34 cellular contexts compared by ENCODE assay signal in genomic region chr16:1731073-1731472, GRCh38. TPM values are rescaled to one million over a fixed set of nuclear protein-coding genes. Genes with fewer than 3 reads are reported as not detected.
"Had no signal": no experiment of that assay in that cellular context is flagged by ENCODE, and none has a peak within 500 bp of the region (broad histone marks: within the 10 kb centered on the region; RNA-seq: fewer than 3 reads in every experiment).

No MANE protein-coding gene starts in this region.

- DNase-seq: activated CD4-positive, alpha-beta memory T cell treated with anti-CD3 and anti-CD28 coated beads, Interleukin-2, amount 10 ng/mL, durations not matched to agents 7 days and 5 days; activated CD4-positive, alpha-beta T cell treated with anti-CD3 and anti-CD28 coated beads for 36 hours; activated CD4-positive, alpha-beta T cell treated with anti-CD3 and anti-CD28 coated beads, Interleukin-2, amount 50 U/mL, for 1 hour; activated CD8-positive, alpha-beta memory T cell treated with anti-CD3 and anti-CD28 coated beads for 24 hours; activated CD8-positive, alpha-beta memory T cell treated with anti-CD3 and anti-CD28 coated beads, Interleukin-2, amount 10 ng/mL, durations not matched to agents 7 days and 5 days; activated effector memory CD4-positive, alpha-beta T cell treated with anti-CD3 and anti-CD28 coated beads, Interleukin-2, amount 50 U/mL, for 16 hours; activated naive CD4-positive, alpha-beta T cell; activated naive CD4-positive, alpha-beta T cell treated with anti-CD3 and anti-CD28 coated beads, Interleukin-2, amount 50 U/mL, for 16 hours; activated naive CD8-positive, alpha-beta T cell treated with anti-CD3 and anti-CD28 coated beads for 36 hours; activated T-cell treated with anti-CD3 and anti-CD28 coated beads, Interleukin-2, amount 50 U/mL, for 1 hour; activated T-cell treated with anti-CD3 and anti-CD28 coated beads, Interleukin-2, amount 50 U/mL, for 72 hours; amniotic stem cell; aorta; brain microvascular endothelial cell; central memory CD4-positive, alpha-beta T cell; NCI-H1092 treated with DMSO at 0.1 percent for 48 hours; NCI-H1417; NCI-H187 treated with DMSO at 0.1 percent for 48 hours; NCI-H2081; NCI-H510A treated with DMSO at 0.1 percent for 48 hours; NCI-H526 treated with DMSO at 0.1 percent for 48 hours; NCI-H82; Peyer's patch; RPMI8226; SHP77 treated with DMSO at 0.1 percent for 48 hours; SK-N-SH had no signal

- H3K27ac Mint-ChIP-seq: activated CD4-positive, alpha-beta memory T cell treated with anti-CD3 and anti-CD28 coated beads, Interleukin-2, amount 10 ng/mL, durations not matched to agents 7 days and 5 days; activated CD4-positive, alpha-beta T cell treated with anti-CD3 and anti-CD28 coated beads for 36 hours; activated CD8-positive, alpha-beta memory T cell treated with anti-CD3 and anti-CD28 coated beads, Interleukin-2, amount 10 ng/mL, durations not matched to agents 7 days and 5 days; activated naive CD8-positive, alpha-beta T cell treated with anti-CD3 and anti-CD28 coated beads for 36 hours; activated T-cell treated with anti-CD3 and anti-CD28 coated beads, Interleukin-2, amount 50 U/mL, for 72 hours; activated T-helper 17 cell treated with anti-CD3 and anti-CD28 coated beads, Interleukin-2, amount 50 U/mL, for 72 hours; T-helper 1 cell treated with Interleukin-12 subunit alpha and Interleukin-12 subunit beta and Interleukin-4 antibody, amounts not matched to agents 30 μg/mL and 1 μg/mL, for 36 hours; T-helper 2 cell treated with Interferon-gamma antibody and Interleukin-4, amounts not matched to agents 5 μg/mL and 100 μg/mL, for 36 hours; WTC11 had no signal

- ATAC-seq: activated CD4-positive, alpha-beta T cell treated with anti-CD3 and anti-CD28 coated beads for 36 hours; activated CD4-positive, CD25-positive, alpha-beta regulatory T cell treated with anti-CD3 and anti-CD28 coated beads, Interleukin-2, amount 50 U/mL, for 24 hours; activated CD8-positive, alpha-beta memory T cell treated with anti-CD3 and anti-CD28 coated beads, Interleukin-2, amount 10 ng/mL, durations not matched to agents 7 days and 5 days; activated T-cell treated with anti-CD3 and anti-CD28 coated beads, Interleukin-2, amount 50 U/mL, for 72 hours; activated T-helper 17 cell treated with anti-CD3 and anti-CD28 coated beads, Interleukin-2, amount 50 U/mL, for 72 hours; WTC11 had no signal

- H3K27ac ChIP-seq: brain microvascular endothelial cell, Peyer's patch, SJSA1 had no signal

- H3K4me2 ChIP-seq: SK-N-SH had no signal

- H3K4me3 Mint-ChIP-seq: activated CD4-positive, alpha-beta memory T cell treated with anti-CD3 and anti-CD28 coated beads, Interleukin-2, amount 10 ng/mL, durations not matched to agents 7 days and 5 days; activated CD4-positive, alpha-beta T cell treated with anti-CD3 and anti-CD28 coated beads for 36 hours; activated CD8-positive, alpha-beta memory T cell treated with anti-CD3 and anti-CD28 coated beads, Interleukin-2, amount 10 ng/mL, durations not matched to agents 7 days and 5 days; activated naive CD8-positive, alpha-beta T cell treated with anti-CD3 and anti-CD28 coated beads for 36 hours; activated T-cell treated with anti-CD3 and anti-CD28 coated beads, Interleukin-2, amount 50 U/mL, for 72 hours; activated T-helper 17 cell treated with anti-CD3 and anti-CD28 coated beads, Interleukin-2, amount 50 U/mL, for 72 hours; T-helper 1 cell treated with Interleukin-12 subunit alpha and Interleukin-12 subunit beta and Interleukin-4 antibody, amounts not matched to agents 30 μg/mL and 1 μg/mL, for 36 hours; T-helper 2 cell treated with Interferon-gamma antibody and Interleukin-4, amounts not matched to agents 5 μg/mL and 100 μg/mL, for 36 hours; WTC11 had no signal

- H3K4me1 ChIP-seq: Peyer's patch, SJSA1 had no signal

- H3K4me1 Mint-ChIP-seq: activated CD4-positive, alpha-beta memory T cell treated with anti-CD3 and anti-CD28 coated beads, Interleukin-2, amount 10 ng/mL, durations not matched to agents 7 days and 5 days; activated CD4-positive, alpha-beta T cell treated with anti-CD3 and anti-CD28 coated beads for 36 hours; activated naive CD8-positive, alpha-beta T cell treated with anti-CD3 and anti-CD28 coated beads for 36 hours; WTC11 had no signal

- H3K9me3 Mint-ChIP-seq: activated CD4-positive, alpha-beta memory T cell treated with anti-CD3 and anti-CD28 coated beads, Interleukin-2, amount 10 ng/mL, durations not matched to agents 7 days and 5 days; activated naive CD8-positive, alpha-beta T cell treated with anti-CD3 and anti-CD28 coated beads for 36 hours; activated T-cell treated with anti-CD3 and anti-CD28 coated beads, Interleukin-2, amount 50 U/mL, for 72 hours; activated T-helper 17 cell treated with anti-CD3 and anti-CD28 coated beads, Interleukin-2, amount 50 U/mL, for 72 hours; T-helper 1 cell treated with Interleukin-12 subunit alpha and Interleukin-12 subunit beta and Interleukin-4 antibody, amounts not matched to agents 30 μg/mL and 1 μg/mL, for 36 hours; T-helper 2 cell treated with Interferon-gamma antibody and Interleukin-4, amounts not matched to agents 5 μg/mL and 100 μg/mL, for 36 hours; WTC11 had no signal

- H3K27me3 Mint-ChIP-seq: activated CD4-positive, alpha-beta memory T cell treated with anti-CD3 and anti-CD28 coated beads, Interleukin-2, amount 10 ng/mL, durations not matched to agents 7 days and 5 days; activated CD4-positive, alpha-beta T cell treated with anti-CD3 and anti-CD28 coated beads for 36 hours; activated CD8-positive, alpha-beta memory T cell treated with anti-CD3 and anti-CD28 coated beads, Interleukin-2, amount 10 ng/mL, durations not matched to agents 7 days and 5 days; activated naive CD8-positive, alpha-beta T cell treated with anti-CD3 and anti-CD28 coated beads for 36 hours; activated T-helper 17 cell treated with anti-CD3 and anti-CD28 coated beads, Interleukin-2, amount 50 U/mL, for 72 hours had no signal

- H3K9me3 ChIP-seq: Peyer's patch, SK-N-SH had no signal

- FAIRE-seq: TTC549 had no signal

- H3K27me3 ChIP-seq: brain microvascular endothelial cell, Peyer's patch, SJSA1 had no signal

- H3K4me3 ChIP-seq: Peyer's patch, SJSA1 had no signal

- H3K9ac ChIP-seq: SK-N-SH had no signal

RNA-seq across cellular contexts. Expression of gene NME3, which starts 40.3 kb away (rescaled TPM):
- total RNA-seq: M059J had no signal
